Comparison of ENCODE assay signal across 8 cellular contexts in the genomic region with DNA sequence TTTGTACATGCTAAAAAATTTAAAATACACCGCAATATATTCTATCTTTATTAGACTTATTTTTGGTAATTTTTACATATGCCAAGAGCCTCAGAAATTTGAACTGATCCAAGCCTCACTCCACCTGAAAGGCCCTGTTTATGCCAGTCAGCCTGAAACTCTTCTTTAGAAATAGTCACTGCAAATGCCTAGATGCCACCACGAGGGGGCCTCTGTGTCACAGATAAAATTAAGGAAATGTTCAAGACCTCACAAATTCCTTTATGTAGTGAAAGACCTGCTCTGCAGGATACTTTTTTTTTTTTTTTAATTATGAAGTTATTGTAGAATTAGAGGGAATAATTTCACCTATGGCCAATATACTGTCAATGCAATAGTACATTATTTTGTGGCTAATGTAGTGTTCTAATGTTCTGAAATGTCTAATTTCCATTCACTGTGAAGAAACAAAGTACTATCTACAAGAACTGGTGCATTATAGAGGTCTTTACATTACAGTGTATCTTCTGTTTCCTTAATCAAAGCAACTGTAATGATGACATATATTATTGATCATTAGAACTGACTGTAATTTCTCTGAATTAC.
DNase-seq lines count a peak whose midpoint lies in the region; ATAC-seq, FAIRE-seq and TF ChIP-seq lines count a peak whose summit lies in the region.

No MANE protein-coding gene starts in this region.

- WGBS in upper lobe of left lung, 2 donors, result 3 to 14% methylated on average over 2 of the region's 2 CpGs

- H3K4me3 ChIP-seq in upper lobe of left lung, result no peak overlapping the region

- TF ChIP-seq CTCF in upper lobe of left lung (IDR thresholded peaks at IDR 0.05), result peak; percentile 37 to 80 (median 68)

- peak overlapping the region in 1 of 4 donors; percentile 62 for H3K27ac ChIP-seq in upper lobe of left lung

- no peak for TF ChIP-seq POLR2A in upper lobe of left lung (IDR thresholded peaks at IDR 0.05)

- H3K9me3 ChIP-seq in upper lobe of left lung, result no peaks in the 10 kb centered on the region

- DNase-seq in AML-193 (lab: John Stamatoyannopoulos, UW) (peak; percentile 67 to 70), RCC 7860 (ENCODE audit: low spot score) (peak; percentile 32), foreskin melanocyte (peak; percentile 46), pons (ENCODE audit: low spot score) (peak; percentile 95), upper lobe of left lung (peak in 1 of 2 donors; percentile 80)
- DNase-seq in activated T-helper 1 cell treated with anti-CD3 and anti-CD28 coated beads, Interleukin-2, amount 50 U/mL, for 16 hours (ENCODE audit: low read depth in 1 of 2, low spot score in 1 of 2), result peak; percentile 49 to 55

- peaks cover 0 to 6% (median 0%) of the 10 kb centered on the region in 4 donors for H3K4me1 ChIP-seq in upper lobe of left lung

- ATAC-seq in GM18873 (IDR thresholded peaks at IDR 0.05; ENCODE audit: low FRiP score, unreplicated experiment), result peak; percentile 51
- peak; percentile 47 for ATAC-seq in HG03460 (IDR thresholded peaks at IDR 0.05; ENCODE audit: unreplicated experiment)
- peak; percentile 75 to 86 for ATAC-seq in upper lobe of left lung (ENCODE audit: low FRiP score in 2 of 2)

- H3K36me3 ChIP-seq in upper lobe of left lung, result no peaks in the 10 kb centered on the region

- no peaks in the 10 kb centered on the region for H3K27me3 ChIP-seq in upper lobe of left lung

- peak; percentile 64 for FAIRE-seq in RCC 7860 (lab: Jason Lieb, UNC)

- TF ChIP-seq EP300 in upper lobe of left lung (IDR thresholded peaks at IDR 0.05), result no peak
